ENCODE assay signal across 1 cellular context in genomic region chr6:124978451-124979293, GRCh38.
A peak's percentile ranks its signal among the peaks of the same experiment; 100 is the strongest.
TF ChIP-seq lines count a peak whose summit lies in the region.

No MANE protein-coding gene starts in this region.

TF ChIP-seq in HEK293, 187 proteins besides CTCF, POLR2A, EP300 and RAD21 (continued from another document):
- TF ChIP-seq, protein P1, sequence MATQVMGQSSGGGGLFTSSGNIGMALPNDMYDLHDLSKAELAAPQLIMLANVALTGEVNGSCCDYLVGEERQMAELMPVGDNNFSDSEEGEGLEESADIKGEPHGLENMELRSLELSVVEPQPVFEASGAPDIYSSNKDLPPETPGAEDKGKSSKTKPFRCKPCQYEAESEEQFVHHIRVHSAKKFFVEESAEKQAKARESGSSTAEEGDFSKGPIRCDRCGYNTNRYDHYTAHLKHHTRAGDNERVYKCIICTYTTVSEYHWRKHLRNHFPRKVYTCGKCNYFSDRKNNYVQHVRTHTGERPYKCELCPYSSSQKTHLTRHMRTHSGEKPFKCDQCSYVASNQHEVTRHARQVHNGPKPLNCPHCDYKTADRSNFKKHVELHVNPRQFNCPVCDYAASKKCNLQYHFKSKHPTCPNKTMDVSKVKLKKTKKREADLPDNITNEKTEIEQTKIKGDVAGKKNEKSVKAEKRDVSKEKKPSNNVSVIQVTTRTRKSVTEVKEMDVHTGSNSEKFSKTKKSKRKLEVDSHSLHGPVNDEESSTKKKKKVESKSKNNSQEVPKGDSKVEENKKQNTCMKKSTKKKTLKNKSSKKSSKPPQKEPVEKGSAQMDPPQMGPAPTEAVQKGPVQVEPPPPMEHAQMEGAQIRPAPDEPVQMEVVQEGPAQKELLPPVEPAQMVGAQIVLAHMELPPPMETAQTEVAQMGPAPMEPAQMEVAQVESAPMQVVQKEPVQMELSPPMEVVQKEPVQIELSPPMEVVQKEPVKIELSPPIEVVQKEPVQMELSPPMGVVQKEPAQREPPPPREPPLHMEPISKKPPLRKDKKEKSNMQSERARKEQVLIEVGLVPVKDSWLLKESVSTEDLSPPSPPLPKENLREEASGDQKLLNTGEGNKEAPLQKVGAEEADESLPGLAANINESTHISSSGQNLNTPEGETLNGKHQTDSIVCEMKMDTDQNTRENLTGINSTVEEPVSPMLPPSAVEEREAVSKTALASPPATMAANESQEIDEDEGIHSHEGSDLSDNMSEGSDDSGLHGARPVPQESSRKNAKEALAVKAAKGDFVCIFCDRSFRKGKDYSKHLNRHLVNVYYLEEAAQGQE (tag by site-specific recombination; IDR thresholded peaks at IDR 0.05): no peak
- TF ChIP-seq ZNF560 (tag by site-specific recombination; IDR thresholded peaks at IDR 0.05; ENCODE audit: borderline replicate concordance) (no peak), ZNF513 (tag by site-specific recombination; IDR thresholded peaks at IDR 0.05) (no peak), SALL2 (tag by site-specific recombination; IDR thresholded peaks at IDR 0.05; ENCODE audit: borderline replicate concordance) (no peak), ZSCAN23 (tag by site-specific recombination; IDR thresholded peaks at IDR 0.05) (no peak), PRDM4 (tag by site-specific recombination; IDR thresholded peaks at IDR 0.05) (no peak), ZNF529 (tag by site-specific recombination; IDR thresholded peaks at IDR 0.05; ENCODE audit: insufficient replicate concordance) (peak; percentile 12), MYNN (tag by site-specific recombination; IDR thresholded peaks at IDR 0.05; ENCODE audit: borderline replicate concordance) (no peak), ZNF561 (tag by site-specific recombination; IDR thresholded peaks at IDR 0.05; ENCODE audit: borderline replicate concordance) (no peak), ZNF280C (tag by site-specific recombination; IDR thresholded peaks at IDR 0.05) (no peak), ZFHX2 (tag by site-specific recombination; conservative IDR thresholded peaks at IDR 0.05) (no peak), ZNF18 (tag by site-specific recombination; IDR thresholded peaks at IDR 0.05) (no peak), ZNF10 (tag by site-specific recombination; IDR thresholded peaks at IDR 0.05) (no peak), ZNF670 (tag by site-specific recombination; IDR thresholded peaks at IDR 0.05; ENCODE audit: low read depth) (no peak), TRIM28 (IDR thresholded peaks at IDR 0.05; ENCODE audit: borderline replicate concordance, low read length) (peak; percentile 88; the same call in 1 of the 2 replicates), SP3 (tag by site-specific recombination; IDR thresholded peaks at IDR 0.05) (no peak), ZSCAN4 (tag by site-specific recombination; IDR thresholded peaks at IDR 0.05) (no peak)
